ENCODE assay signal across 1 cellular context in the genomic region with DNA sequence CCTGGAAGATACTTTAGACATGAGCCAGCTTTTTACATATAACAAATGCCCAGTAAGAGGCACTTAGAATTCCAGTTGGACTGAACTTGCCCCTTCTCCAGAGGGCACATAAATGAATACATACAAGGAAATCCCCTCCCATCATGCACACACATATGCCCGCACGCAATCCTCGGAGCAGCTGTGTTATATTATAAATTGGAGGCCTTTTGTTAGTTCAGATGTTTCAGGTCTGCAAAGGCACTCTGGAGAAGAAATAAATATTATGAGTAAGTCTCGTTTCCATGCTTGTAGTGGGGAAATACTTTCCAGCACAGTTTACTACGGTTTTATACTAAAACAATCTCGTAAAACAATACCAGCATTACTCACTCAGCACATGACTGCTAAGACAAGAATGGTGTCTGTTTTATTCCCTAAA.
TF ChIP-seq lines count a peak whose summit lies in the region.

No MANE protein-coding gene starts in this region.

TF ChIP-seq in IMR-90, 13 proteins besides CTCF, POLR2A, EP300 and RAD21 (continued from another document):
- TF ChIP-seq MAZ (IDR thresholded peaks at IDR 0.05; ENCODE audit: borderline replicate concordance, low read depth, low read length) (no peak; the same call in 1 of the 2 replicates), BHLHE40 (IDR thresholded peaks at IDR 0.05; ENCODE audit: low read depth, low read length) (peak; percentile 97), RFX5 (IDR thresholded peaks at IDR 0.05; ENCODE audit: low read depth, low read length) (no peak), MXI1 (IDR thresholded peaks at IDR 0.05; ENCODE audit: borderline replicate concordance, low read depth, low read length) (no peak), RCOR1 (IDR thresholded peaks at IDR 0.05; ENCODE audit: insufficient replicate concordance, low read length) (peak; percentile 90), MAFK (IDR thresholded peaks at IDR 0.05; ENCODE audit: low read depth, low read length) (no peak), CHD1 (IDR thresholded peaks at IDR 0.05; ENCODE audit: low read depth, low read length) (no peak), SMC3 (IDR thresholded peaks at IDR 0.05; ENCODE audit: low read depth, low read length) (0 out of 2 replicates have a peak, but pooled peaks have one; percentile 7), ELK1 (IDR thresholded peaks at IDR 0.05; ENCODE audit: borderline replicate concordance, low read depth, low read length) (no peak), NFE2L2 (IDR thresholded peaks at IDR 0.05; ENCODE audit: low read depth, low read length) (no peak)
- TF ChIP-seq, protein P1, sequence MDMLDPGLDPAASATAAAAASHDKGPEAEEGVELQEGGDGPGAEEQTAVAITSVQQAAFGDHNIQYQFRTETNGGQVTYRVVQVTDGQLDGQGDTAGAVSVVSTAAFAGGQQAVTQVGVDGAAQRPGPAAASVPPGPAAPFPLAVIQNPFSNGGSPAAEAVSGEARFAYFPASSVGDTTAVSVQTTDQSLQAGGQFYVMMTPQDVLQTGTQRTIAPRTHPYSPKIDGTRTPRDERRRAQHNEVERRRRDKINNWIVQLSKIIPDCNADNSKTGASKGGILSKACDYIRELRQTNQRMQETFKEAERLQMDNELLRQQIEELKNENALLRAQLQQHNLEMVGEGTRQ (IDR thresholded peaks at IDR 0.05; ENCODE audit: low read depth, low read length) = peak; percentile 75
